In genomic region chr2:158745067-158745865, GRCh38 we compare ENCODE assay signal across 8 cellular contexts. TPM values are rescaled to one million over a fixed set of nuclear protein-coding genes. Genes with fewer than 3 reads are reported as not detected.
A peak's percentile ranks its signal among the peaks of the same experiment; 100 is the strongest.
DNase-seq lines count a peak whose midpoint lies in the region; ATAC-seq and TF ChIP-seq lines count a peak whose summit lies in the region.

No MANE protein-coding gene starts in this region.

- no peaks in the 10 kb centered on the region for H3K36me3 Mint-ChIP-seq in immature natural killer cell

- H3K79me2 ChIP-seq in hepatocyte = no peaks in the 10 kb centered on the region

- H4K20me1 ChIP-seq in hepatocyte (ENCODE audit: insufficient read depth, poor library complexity, severe bottlenecking) = no peaks in the 10 kb centered on the region

- no peaks in the 10 kb centered on the region for H3K9me2 ChIP-seq in hepatocyte (replicated peaks; ENCODE audit: insufficient read depth)

- H3K4me1 ChIP-seq in A673 (ENCODE audit: insufficient read depth, low read length, poor library complexity, severe bottlenecking) = no peaks in the 10 kb centered on the region
- no peaks in the 10 kb centered on the region for H3K4me1 ChIP-seq in hepatocyte (ENCODE audit: insufficient read depth)

- H3K9me3 Mint-ChIP-seq in immature natural killer cell = peaks cover 0 to 2% (median 0%) of the 10 kb centered on the region in 6 donors

- ATAC-seq in HG03432 (IDR thresholded peaks at IDR 0.05; ENCODE audit: unreplicated experiment) = peak; percentile 78

- H3K27ac ChIP-seq in A673 (ENCODE audit: low read depth, low read length, poor library complexity, severe bottlenecking) (no peak overlapping the region), hepatocyte (no peak overlapping the region)

- no peaks in the 10 kb centered on the region for H3K4me1 Mint-ChIP-seq in immature natural killer cell

- CTCF ChIA-PET in A673 (lab: Charles Lee) = interaction anchor here (0.6 to 2.1 kb wide), 6 partner anchors 9 to 721 kb away, joined by 3 to 29 read pairs (median 4); no protein-coding TSS in a partner anchor

- no peak overlapping the region for H3K4me2 ChIP-seq in hepatocyte

- no peaks in the 10 kb centered on the region for H3K9me3 ChIP-seq in A673 (ENCODE audit: low read depth, low read length, poor library complexity, severe bottlenecking)
- no peaks in the 10 kb centered on the region for H3K9me3 ChIP-seq in hepatocyte (ENCODE audit: low read depth)

- POLR2A ChIA-PET in A673 (lab: Charles Lee; ENCODE audit: low non-redundant PET) = no interaction called here

- H3K4me3 ChIP-seq in A673 (ENCODE audit: low read depth, low read length, poor library complexity, severe bottlenecking) = no peak overlapping the region
- no peak overlapping the region for H3K4me3 ChIP-seq in GM12865 (ENCODE audit: low read depth, low read length)
- no peak overlapping the region for H3K4me3 ChIP-seq in hepatocyte

- BruUV-seq in A673 (replicated peaks; lab: Mats Ljungman, UMichigan) = no TSS peak

- no peak overlapping the region for H2AFZ ChIP-seq in hepatocyte

- 43% methylated on average over 16 of the region's 16 CpGs for WGBS in hepatocyte (ENCODE audit: low lambda C conversion rate, missing lambda C conversion rate)

- TF ChIP-seq CTCF in A673 (conservative IDR thresholded peaks at IDR 0.05; ENCODE audit: low read depth, low read length) (peak; percentile 67), GM12865 (IDR thresholded peaks at IDR 0.05; ENCODE audit: insufficient read depth, low read depth, low read length, missing control alignments) (peak; percentile 58), hepatocyte (IDR thresholded peaks at IDR 0.05; ENCODE audit: poor library complexity) (peak; percentile 78)

- peaks cover 0 to 3% (median 1%) of the 10 kb centered on the region in 3 donors for H3K27me3 Mint-ChIP-seq in immature natural killer cell (ENCODE audit: low read depth in 3 of 3)

- no peak overlapping the region for H3K27ac Mint-ChIP-seq in immature natural killer cell

- H3K4me3 Mint-ChIP-seq in immature natural killer cell = no peak overlapping the region

- intact Hi-C loops in A673 (cut with micrococcal nuclease; ENCODE audit: unreplicated experiment) = loop anchor here (2.0 kb wide), 3 partner anchors 566 to 720 kb away; no protein-coding TSS in a partner anchor

- DNase-seq in A673 (ENCODE audit: low spot score) (peak; percentile 68), GM12865 (ENCODE audit: low read depth) (peak; percentile 63), NCI-H82 (lab: John Stamatoyannopoulos, UW) (peak; percentile 87), amniotic stem cell (lab: John Stamatoyannopoulos, UW) (peak; percentile 24), hepatocyte (ENCODE audit: low spot score) (peak; percentile 83), retina (peak; percentile 90), immature natural killer cell (no peak)

- no peaks in the 10 kb centered on the region for H3K36me3 ChIP-seq in A673 (ENCODE audit: insufficient read depth, low read length, poor library complexity, severe bottlenecking)
- no peaks in the 10 kb centered on the region for H3K36me3 ChIP-seq in hepatocyte (replicated peaks; ENCODE audit: insufficient read depth, low read depth)

- no peaks in the 10 kb centered on the region for H3K27me3 ChIP-seq in A673 (replicated peaks; ENCODE audit: insufficient read depth, low read depth, low read length, poor library complexity)
- peaks cover 11% of the 10 kb centered on the region for H3K27me3 ChIP-seq in hepatocyte

RNA-seq across cellular contexts. Expression of gene DAPL1, which starts 49.9 kb away (rescaled TPM):
- 0.80 and 1.4 TPM in 2 replicates for total RNA-seq in A673 (2021)
- total RNA-seq in hepatocyte = not detected in 2 replicates
- not detected in 2 replicates for polyA plus RNA-seq in hepatocyte
- polyA plus RNA-seq in immature natural killer cell = not detected

Comparison
In these comparisons a context has a peak if more than half of its experiments do, and no peak if none do; other contexts are left out.
1. DNase-seq: peak in A673 (single experiment), GM12865 (single experiment), NCI-H82 (single experiment), amniotic stem cell (single experiment), hepatocyte (single experiment) and retina (single experiment); none in immature natural killer cell (0 of 3).
2. Peak in every context shown above with its lines, with median percentiles within 50 percentile points of each other: CTCF ChIP-seq.